In genomic region chr2:136134126-136134525, GRCh38 we compare ENCODE assay signal across 10 cellular contexts. TPM values are rescaled to one million over a fixed set of nuclear protein-coding genes. Genes with fewer than 3 reads are reported as not detected.
DNase-seq lines count a peak whose midpoint lies in the region; ATAC-seq, FAIRE-seq and TF ChIP-seq lines count a peak whose summit lies in the region.
"Had no signal": no experiment of that assay in that cellular context is flagged by ENCODE, and none has a peak within 500 bp of the region (broad histone marks: within the 10 kb centered on the region; RNA-seq: fewer than 3 reads in every experiment).

No MANE protein-coding gene starts in this region.

- intact Hi-C loops in activated CD4-positive, alpha-beta memory T cell treated with anti-CD3 and anti-CD28 coated beads for 36 hours (cut with micrococcal nuclease) = loop anchor here (1.0 to 5.0 kb wide), 7 partner anchors 126 to 1082 kb away; partner anchors contain the start of genes MCM6 and RAB3GAP1
- intact Hi-C loops in naive thymus-derived CD4-positive, alpha-beta T cell (cut with micrococcal nuclease) = loop anchor here (5.0 kb wide), 4 partner anchors 148 to 602 kb away; partner anchors contain the start of genes UBXN4 (in 2 of the 2), R3HDM1 (in 1 of the 2) and ZRANB3 (in 1 of the 2)
- intact Hi-C loops in testis (cut with DNase I; ENCODE audit: low total_unique reads) = no loop called here

- no peaks in the 10 kb centered on the region for H3K9me3 Mint-ChIP-seq in IgD-negative memory B cell
- no peaks in the 10 kb centered on the region for H3K9me3 Mint-ChIP-seq in activated CD4-positive, alpha-beta memory T cell treated with anti-CD3 and anti-CD28 coated beads for 36 hours
- peaks cover 0 to 6% (median 0%) of the 10 kb centered on the region in 11 donors for H3K9me3 Mint-ChIP-seq in naive thymus-derived CD4-positive, alpha-beta T cell
- H3K9me3 Mint-ChIP-seq: dendritic cell treated with granulocyte-macrophage colony-stimulating factor and Interleukin-4, amounts not matched to agents 40 ng/mL and 50 ng/mL, for 4 days had no signal

- POLR2A ChIA-PET in activated CD4-positive, alpha-beta memory T cell treated with anti-CD3 and anti-CD28 coated beads for 36 hours (lab: Charles Lee) = interaction anchor here (0.8 to 3.6 kb wide), 17 partner anchors 15 to 258 kb away, joined by 3 to 13 read pairs (median 6); partner anchors contain the start of gene MCM6
- POLR2A ChIA-PET in naive thymus-derived CD4-positive, alpha-beta T cell (lab: Charles Lee) = interaction anchor here (1.1 to 13.4 kb wide), 14 partner anchors 9 to 247 kb away, joined by 4 to 331 read pairs (median 31); partner anchors contain the start of gene CXCR4

- peak overlapping the region; percentile 30 to 85 (median 80) for H3K4me3 Mint-ChIP-seq in IgD-negative memory B cell
- peak overlapping the region; percentile 21 for H3K4me3 Mint-ChIP-seq in activated CD4-positive, alpha-beta memory T cell treated with anti-CD3 and anti-CD28 coated beads for 36 hours
- H3K4me3 Mint-ChIP-seq in naive thymus-derived CD4-positive, alpha-beta T cell = peak overlapping the region; percentile 72 to 92 (median 84)
- H3K4me3 Mint-ChIP-seq: dendritic cell treated with granulocyte-macrophage colony-stimulating factor and Interleukin-4, amounts not matched to agents 40 ng/mL and 50 ng/mL, for 4 days had no signal

- H3K27me3 ChIP-seq in naive thymus-derived CD4-positive, alpha-beta T cell (ENCODE audit: control insufficient read depth in 2 of 2, insufficient read depth in 2 of 2, low read length in 2 of 2) = no peaks in the 10 kb centered on the region
- no peaks in the 10 kb centered on the region for H3K27me3 ChIP-seq in testis

- peak overlapping the region; percentile 99 for H3K27ac ChIP-seq in naive thymus-derived CD4-positive, alpha-beta T cell (ENCODE audit: low read depth, low read length)
- H3K27ac ChIP-seq in testis = no peak overlapping the region

- H3K9me3 ChIP-seq in naive thymus-derived CD4-positive, alpha-beta T cell (ENCODE audit: control insufficient read depth in 2 of 3, low read length in 3 of 3) = no peaks in the 10 kb centered on the region
- no peaks in the 10 kb centered on the region for H3K9me3 ChIP-seq in testis

- peak overlapping the region; percentile 34 for H3K4me3 ChIP-seq in naive thymus-derived CD4-positive, alpha-beta T cell (ENCODE audit: low read length)
- no peak overlapping the region for H3K4me3 ChIP-seq in testis

- TF ChIP-seq POLR2A in testis (IDR thresholded peaks at IDR 0.05) = no peak

- no peak for ATAC-seq in naive thymus-derived CD4-positive, alpha-beta T cell

- peaks cover 58 to 88% (median 75%) of the 10 kb centered on the region in 3 donors for H3K4me1 Mint-ChIP-seq in IgD-negative memory B cell
- peaks cover 96% of the 10 kb centered on the region for H3K4me1 Mint-ChIP-seq in activated CD4-positive, alpha-beta memory T cell treated with anti-CD3 and anti-CD28 coated beads for 36 hours (ENCODE audit: low read depth)
- peaks cover 76 to 100% (median 96%) of the 10 kb centered on the region in 7 donors for H3K4me1 Mint-ChIP-seq in naive thymus-derived CD4-positive, alpha-beta T cell

- TF ChIP-seq CTCF in testis (IDR thresholded peaks at IDR 0.05) = no peak

- H3K27ac Mint-ChIP-seq in IgD-negative memory B cell = peak overlapping the region; percentile 93 to 100 (median 100)
- H3K27ac Mint-ChIP-seq in activated CD4-positive, alpha-beta memory T cell treated with anti-CD3 and anti-CD28 coated beads for 36 hours = peak overlapping the region; percentile 78
- H3K27ac Mint-ChIP-seq in naive thymus-derived CD4-positive, alpha-beta T cell = peak overlapping the region; percentile 94 to 100 (median 99)

- peak; percentile 81 for FAIRE-seq in GM18507 (lab: Jason Lieb, UNC)

- DNase-seq in GM18507 (ENCODE audit: extremely low spot score, insufficient read length, low read depth) (no peak), testis (no peak), NCI-H2107 treated with DMSO at 0.1 percent for 48 hours (lab: John Stamatoyannopoulos, UW; ENCODE audit: unreplicated experiment) (no peak), NCI-H1694 treated with DMSO at 0.1 percent for 48 hours (lab: John Stamatoyannopoulos, UW) (no peak), NCI-H748 (lab: John Stamatoyannopoulos, UW; ENCODE audit: unreplicated experiment) (no peak)
- DNase-seq in activated CD4-positive, alpha-beta memory T cell treated with anti-CD3 and anti-CD28 coated beads for 36 hours = peak; percentile 89
- peak in 8 of 9 donors; percentile 66 to 86 (median 80) for DNase-seq in naive thymus-derived CD4-positive, alpha-beta T cell
- DNase-seq: NCI-H345 had no signal

- CTCF ChIA-PET in activated CD4-positive, alpha-beta memory T cell treated with anti-CD3 and anti-CD28 coated beads for 36 hours (lab: Charles Lee) = interaction anchor here (0.6 to 3.1 kb wide), 14 partner anchors 11 to 250 kb away, joined by 3 to 16 read pairs (median 4); no protein-coding TSS in a partner anchor
- CTCF ChIA-PET in naive thymus-derived CD4-positive, alpha-beta T cell (lab: Charles Lee) = interaction anchor here (0.6 to 1.0 kb wide), 3 partner anchors 90 to 248 kb away, joined by 3 to 4 read pairs (median 3); no protein-coding TSS in a partner anchor

- peaks cover 2% of the 10 kb centered on the region for H3K36me3 Mint-ChIP-seq in IgD-negative memory B cell
- H3K36me3 Mint-ChIP-seq in activated CD4-positive, alpha-beta memory T cell treated with anti-CD3 and anti-CD28 coated beads for 36 hours = no peaks in the 10 kb centered on the region
- H3K36me3 Mint-ChIP-seq in naive thymus-derived CD4-positive, alpha-beta T cell = peaks cover 0 to 18% (median 0%) of the 10 kb centered on the region in 5 donors

- 79 to 83% methylated on average over 2 of the region's 2 CpGs for WGBS in testis, 2 donors

- peaks cover 1% of the 10 kb centered on the region for H3K27me3 Mint-ChIP-seq in IgD-negative memory B cell
- peaks cover 11% of the 10 kb centered on the region for H3K27me3 Mint-ChIP-seq in activated CD4-positive, alpha-beta memory T cell treated with anti-CD3 and anti-CD28 coated beads for 36 hours
- H3K27me3 Mint-ChIP-seq in naive thymus-derived CD4-positive, alpha-beta T cell = peaks cover 0 to 43% (median 0%) of the 10 kb centered on the region in 5 donors

- no peaks in the 10 kb centered on the region for H3K36me3 ChIP-seq in naive thymus-derived CD4-positive, alpha-beta T cell (ENCODE audit: control insufficient read depth in 2 of 3, insufficient read depth in 3 of 3, low read length in 3 of 3)
- no peaks in the 10 kb centered on the region for H3K36me3 ChIP-seq in testis (ENCODE audit: low read depth, missing control alignments)

- peaks cover 88 to 93% of the 10 kb centered on the region in 2 donors for H3K4me1 ChIP-seq in naive thymus-derived CD4-positive, alpha-beta T cell (ENCODE audit: control insufficient read depth in 2 of 2, insufficient read depth in 2 of 2, low read length in 2 of 2)
- H3K4me1 ChIP-seq in testis = peaks cover 13% of the 10 kb centered on the region

RNA-seq across cellular contexts. Expression of gene CXCR4, which starts 16.2 kb away (rescaled TPM):
- polyA plus RNA-seq in IgD-negative memory B cell = 862 TPM
- 100 to 1,000 TPM; 139 to 141 TPM for total RNA-seq in activated CD4-positive, alpha-beta memory T cell treated with anti-CD3 and anti-CD28 coated beads for 36 hours
- total RNA-seq in naive thymus-derived CD4-positive, alpha-beta T cell = 1,000 to 10,000 TPM in 1 of 5 experiments, 100 to 1,000 TPM in 4; 239 to 1,323 (median 255) TPM
- polyA plus RNA-seq in naive thymus-derived CD4-positive, alpha-beta T cell = 100 to 1,000 TPM; 368 to 502 TPM
- total RNA-seq in testis = 1 to 10 TPM; 3.7 to 9.5 TPM
- 12.3 TPM for polyA plus RNA-seq in testis (ENCODE audit: insufficient read depth, low read depth, low replicate concordance)

Comparison
In these comparisons a context has a peak if more than half of its experiments do, and no peak if none do; other contexts are left out.
1. DNase-seq: peak in activated CD4-positive, alpha-beta memory T cell treated with anti-CD3 and anti-CD28 coated beads for 36 hours (single experiment) and naive thymus-derived CD4-positive, alpha-beta T cell (8 of 9); none in GM18507 (single experiment), testis (single experiment), NCI-H2107 treated with DMSO at 0.1 percent for 48 hours (single experiment), NCI-H1694 treated with DMSO at 0.1 percent for 48 hours (single experiment) and NCI-H748 (single experiment).
2. H3K4me3 Mint-ChIP-seq: peak in every context shown above with its lines; median percentile 84 in naive thymus-derived CD4-positive, alpha-beta T cell; 80 in IgD-negative memory B cell; 21 in activated CD4-positive, alpha-beta memory T cell treated with anti-CD3 and anti-CD28 coated beads for 36 hours.
3. RNA of gene CXCR4, which starts 16.2 kb away (total RNA-seq): 239 to 1,323 TPM in naive thymus-derived CD4-positive, alpha-beta T cell and 139 to 141 TPM in activated CD4-positive, alpha-beta memory T cell treated with anti-CD3 and anti-CD28 coated beads for 36 hours; 3.7 to 9.5 TPM in testis; every median in the first group is over 10 times any median in the second.
4. Peak in every context shown above with its lines, with median percentiles within 50 percentile points of each other: H3K27ac Mint-ChIP-seq.